In genomic region chr12:25436206-25436912, GRCh38 we compare ENCODE assay signal across 9 cellular contexts.
DNase-seq lines count a peak whose midpoint lies in the region; ATAC-seq and TF ChIP-seq lines count a peak whose summit lies in the region.
"Had no signal": no experiment of that assay in that cellular context is flagged by ENCODE, and none has a peak within 500 bp of the region (broad histone marks: within the 10 kb centered on the region; RNA-seq: fewer than 3 reads in every experiment).

No MANE protein-coding gene starts in this region.

- H3K36me3 ChIP-seq in Loucy (ENCODE audit: insufficient read depth, low read length) (no peaks in the 10 kb centered on the region), lung (ENCODE audit: control insufficient read depth in 2 of 2, insufficient read depth in 2 of 2, low read length in 2 of 2) (no peaks in the 10 kb centered on the region), tibial artery (no peaks in the 10 kb centered on the region)
- H3K36me3 ChIP-seq: neutrophil had no signal

- intact Hi-C loops in tibial artery (cut with DNase I; ENCODE audit: low total_unique reads) = no loop called here

- no peaks in the 10 kb centered on the region for H3F3A ChIP-seq in Loucy (ENCODE audit: low read depth)

- H3K27me3 ChIP-seq in Loucy (ENCODE audit: insufficient read depth, low read length, poor library complexity, severe bottlenecking) = no peaks in the 10 kb centered on the region
- H3K27me3 ChIP-seq in lung (ENCODE audit: control insufficient read depth, insufficient read depth) = no peaks in the 10 kb centered on the region
- no peaks in the 10 kb centered on the region for H3K27me3 ChIP-seq in tibial artery
- H3K27me3 ChIP-seq: neutrophil had no signal

- WGBS in lung, 2 donors = 44 to 49% methylated on average over 9 of the region's 9 CpGs

- H3K4me1 ChIP-seq in Loucy (ENCODE audit: insufficient read depth, low read length, poor library complexity, severe bottlenecking) (peaks cover 21% of the 10 kb centered on the region), lung (ENCODE audit: control insufficient read depth in 2 of 2, insufficient read depth in 2 of 2, low read length in 2 of 2) (peaks cover 0 to 3% of the 10 kb centered on the region in 2 donors), tibial artery (peaks cover 0 to 4% (median 0%) of the 10 kb centered on the region in 4 donors)

- H3K9me3 ChIP-seq in Loucy (ENCODE audit: insufficient read depth, low read depth, low read length) = no peaks in the 10 kb centered on the region
- no peaks in the 10 kb centered on the region for H3K9me3 ChIP-seq in lung (ENCODE audit: control insufficient read depth in 2 of 2, insufficient read depth in 1 of 2, low read length in 1 of 2)
- H3K9me3 ChIP-seq in tibial artery = no peaks in the 10 kb centered on the region
- H3K9me3 ChIP-seq: neutrophil had no signal

- TF ChIP-seq CTCF in Loucy (conservative IDR thresholded peaks at IDR 0.05; ENCODE audit: low read length) (peak; percentile 95), lung (IDR thresholded peaks at IDR 0.05; ENCODE audit: control extremely low read depth, extremely low read depth) (peak; percentile 80), tibial artery (IDR thresholded peaks at IDR 0.05) (peak; percentile 73 to 76)

- H3K9me2 ChIP-seq in Loucy (replicated peaks; ENCODE audit: low read depth, low read length) = no peaks in the 10 kb centered on the region

- ATAC-seq in GM21447 (IDR thresholded peaks at IDR 0.05; ENCODE audit: unreplicated experiment) (peak; percentile 74), lung (ENCODE audit: insufficient read depth, low FRiP score) (peak; percentile 48)

- DNase-seq in NCI-H1436 (lab: John Stamatoyannopoulos, UW) (peak; percentile 37), NCI-H1436 treated with DMSO at 0.1 percent for 48 hours (lab: John Stamatoyannopoulos, UW) (no peak), SK-N-DZ (ENCODE audit: low spot score) (peak; percentile 73), dermis blood vessel endothelial cell (peak; percentile 88), lung (ENCODE audit: low spot score) (no peak), tibial artery (no peak)

- H3K4me2 ChIP-seq in Loucy (ENCODE audit: low read depth, low read length, poor library complexity, severe bottlenecking) = peak overlapping the region; percentile 80

- H3K4me3 ChIP-seq in Loucy (ENCODE audit: low read length, poor library complexity, severe bottlenecking) = peak overlapping the region; percentile 60
- peak overlapping the region; percentile 26 for H3K4me3 ChIP-seq in lung
- peak overlapping the region; percentile 33 to 45 for H3K4me3 ChIP-seq in tibial artery

- H2AFZ ChIP-seq in Loucy (ENCODE audit: low read length) = peak overlapping the region; percentile 93

- H4K20me1 ChIP-seq in Loucy (ENCODE audit: insufficient read depth, low read length, poor library complexity, severe bottlenecking) = no peaks in the 10 kb centered on the region

- H3K9ac ChIP-seq in Loucy (ENCODE audit: low read depth, low read length, poor library complexity, severe bottlenecking) = peak overlapping the region; percentile 51

- H3K27ac ChIP-seq in lung (ENCODE audit: low read depth in 1 of 2, low read length in 1 of 2) (peak overlapping the region in 1 of 2 donors; percentile 67), tibial artery (peak overlapping the region in 1 of 2 donors; percentile 35)
- H3K27ac ChIP-seq: neutrophil had no signal

- no peaks in the 10 kb centered on the region for H3K79me2 ChIP-seq in Loucy (ENCODE audit: insufficient read depth, low read length)

Comparison
In these comparisons a context has a peak if more than half of its experiments do, and no peak if none do; other contexts are left out.
1. DNase-seq: peak in NCI-H1436 (single experiment), SK-N-DZ (single experiment) and dermis blood vessel endothelial cell (single experiment); none in NCI-H1436 treated with DMSO at 0.1 percent for 48 hours (single experiment), lung (single experiment) and tibial artery (0 of 2).
2. Peak in every context shown above with its lines, with median percentiles within 50 percentile points of each other: H3K4me3 ChIP-seq and CTCF ChIP-seq.